ENCODE assay signal across 7 cellular contexts in genomic region chr14:67532998-67533753, GRCh38. TPM values are rescaled to one million over a fixed set of nuclear protein-coding genes. Genes with fewer than 3 reads are reported as not detected.
DNase-seq lines count a peak whose midpoint lies in the region; ATAC-seq and TF ChIP-seq lines count a peak whose summit lies in the region.

Gene PLEKHH1, plus strand, starts transcription at chr14:67533290. Its CDS starts 8,578 bp downstream, at chr14:67541868.

- H3K27ac Mint-ChIP-seq in natural killer cell treated with Interleukin-12 subunit alpha and Interleukin-12 subunit beta and Interleukin-15 and Interleukin-18, amount 100 ng/mL, for 72 hours, result no peak within 1 kb of the TSS

- intact Hi-C loops in OCI-LY7 (cut with micrococcal nuclease; ENCODE audit: unreplicated experiment), result no loop called here

- ATAC-seq in natural killer cell treated with Interleukin-12 subunit alpha and Interleukin-12 subunit beta and Interleukin-15 and Interleukin-18, amount 100 ng/mL, for 72 hours, result peak; percentile 92 to 94

- H3K36me3 Mint-ChIP-seq in natural killer cell treated with Interleukin-12 subunit alpha and Interleukin-12 subunit beta and Interleukin-15 and Interleukin-18, amount 100 ng/mL, for 72 hours, result no peaks in the 10 kb centered on the region

- no TSS peak for BruUV-seq in OCI-LY7 (replicated peaks; lab: Mats Ljungman, UMichigan)

- no peaks in the 10 kb centered on the region for H3K9me3 ChIP-seq in OCI-LY7 (ENCODE audit: low read length)

- DNase-seq in GM13977 (ENCODE audit: low spot score) (peak; percentile 84), HT1080 (ENCODE audit: low read depth) (peak; percentile 76), OCI-LY7 (ENCODE audit: low spot score) (no peak), foreskin fibroblast (peak; percentile 62 to 85)
- DNase-seq in activated effector memory CD4-positive, alpha-beta T cell treated with anti-CD3 and anti-CD28 coated beads, Interleukin-2, amount 50 U/mL, for 16 hours, result peak; percentile 79
- DNase-seq in natural killer cell treated with Interleukin-12 subunit alpha and Interleukin-12 subunit beta and Interleukin-15 and Interleukin-18, amount 100 ng/mL, for 72 hours (ENCODE audit: low spot score), result peak; percentile 78

- in situ Hi-C loops in GM13977 (cut with MboI; ENCODE audit: low pct_unique_long_range_greater_than_20kb, low sequenced_read_pairs, unreplicated experiment), result no loop called here

- H3K36me3 ChIP-seq in OCI-LY7 (ENCODE audit: insufficient read depth, low read length), result no peaks in the 10 kb centered on the region

- peaks cover 27 to 28% of the 10 kb centered on the region in 2 donors for H3K27me3 Mint-ChIP-seq in natural killer cell treated with Interleukin-12 subunit alpha and Interleukin-12 subunit beta and Interleukin-15 and Interleukin-18, amount 100 ng/mL, for 72 hours

- H3K4me3 ChIP-seq in OCI-LY7 (ENCODE audit: low read depth, low read length, poor library complexity, severe bottlenecking), result peak within 1 kb of the TSS; percentile 25
- peak within 1 kb of the TSS; percentile 56 to 59 for H3K4me3 ChIP-seq in foreskin fibroblast (ENCODE audit: low read depth in 1 of 2, low read length in 2 of 2)

- CTCF ChIA-PET in OCI-LY7 (lab: Charles Lee; ENCODE audit: unreplicated experiment), result no interaction called here

- H4K20me1 ChIP-seq in OCI-LY7 (ENCODE audit: insufficient read depth, low read length), result no peaks in the 10 kb centered on the region

- peaks cover 0 to 3% of the 10 kb centered on the region in 2 donors for H3K4me1 Mint-ChIP-seq in natural killer cell treated with Interleukin-12 subunit alpha and Interleukin-12 subunit beta and Interleukin-15 and Interleukin-18, amount 100 ng/mL, for 72 hours (ENCODE audit: low read depth in 2 of 2)

- no peaks in the 10 kb centered on the region for H3K9me2 ChIP-seq in OCI-LY7 (ENCODE audit: insufficient read depth, low read length)

- no peaks in the 10 kb centered on the region for H3K9me3 Mint-ChIP-seq in natural killer cell treated with Interleukin-12 subunit alpha and Interleukin-12 subunit beta and Interleukin-15 and Interleukin-18, amount 100 ng/mL, for 72 hours

- H3K4me2 ChIP-seq in OCI-LY7 (ENCODE audit: low read length), result 0 out of 2 replicates have a peak within 1 kb of the TSS, but pooled peaks have one; percentile 15

- H3K4me1 ChIP-seq in OCI-LY7 (ENCODE audit: insufficient read depth, low read length, poor library complexity, severe bottlenecking), result no peaks in the 10 kb centered on the region

- no peak within 1 kb of the TSS for H3K27ac ChIP-seq in OCI-LY7 (ENCODE audit: low read depth, low read length, poor library complexity, severe bottlenecking)
- peak within 1 kb of the TSS; percentile 95 for H3K27ac ChIP-seq in temporal lobe (ENCODE audit: low read depth, low read length)

- H2AFZ ChIP-seq in OCI-LY7 (ENCODE audit: low read length), result no peak within 1 kb of the TSS

- no peaks in the 10 kb centered on the region for H3K79me2 ChIP-seq in OCI-LY7 (ENCODE audit: insufficient read depth, low read depth, low read length)

- TF ChIP-seq CTCF in GM13977 (IDR thresholded peaks at IDR 0.05; ENCODE audit: extremely low read depth, insufficient read depth, missing control alignments) (no peak), OCI-LY7 (conservative IDR thresholded peaks at IDR 0.05; ENCODE audit: low read length) (no peak), foreskin fibroblast (IDR thresholded peaks at IDR 0.05; ENCODE audit: low read depth, low read length) (no peak)

- peak within 1 kb of the TSS; percentile 56 for H3K4me3 Mint-ChIP-seq in natural killer cell treated with Interleukin-12 subunit alpha and Interleukin-12 subunit beta and Interleukin-15 and Interleukin-18, amount 100 ng/mL, for 72 hours

- POLR2A ChIA-PET in OCI-LY7 (lab: Charles Lee), result no interaction called here

RNA-seq across cellular contexts. Expression of gene PLEKHH1, which starts in this region (rescaled TPM):
- total RNA-seq in HT1080 (2014; rRNA removed; shearing (Covaris generic)), result 4.2 and 4.3 TPM in 2 replicates
- 4.0 and 5.0 TPM in 2 replicates for polyA plus RNA-seq in HT1080 (2015; cell fraction: cytosol; rRNA removed)
- polyA plus RNA-seq in HT1080 (2015; cell fraction: nucleus; rRNA removed), result 23.8 and 27.3 TPM in 2 replicates
- total RNA-seq in OCI-LY7 (2014; rRNA removed; shearing (Covaris generic)), result not detected in 2 replicates
- total RNA-seq in OCI-LY7 (2022) (not detected in 2 replicates), temporal lobe (6.9 TPM)
- 1 to 10 TPM; 1.2 to 1.9 TPM for total RNA-seq in natural killer cell treated with Interleukin-12 subunit alpha and Interleukin-12 subunit beta and Interleukin-15 and Interleukin-18, amount 100 ng/mL, for 72 hours
